9 cellular contexts compared by ENCODE assay signal in genomic region chr15:77002954-77003912, GRCh38. TPM values are rescaled to one million over a fixed set of nuclear protein-coding genes. Genes with fewer than 3 reads are reported as not detected.
DNase-seq lines count a peak whose midpoint lies in the region; ATAC-seq lines count a peak whose summit lies in the region.
"Had no signal": no experiment of that assay in that cellular context is flagged by ENCODE, and none has a peak within 500 bp of the region (broad histone marks: within the 10 kb centered on the region; RNA-seq: fewer than 3 reads in every experiment).

No MANE protein-coding gene starts in this region.

- 75% methylated on average over 16 of the region's 16 CpGs for WGBS in right cardiac atrium

- H3K4me3 Mint-ChIP-seq in activated CD4-positive, alpha-beta memory T cell treated with anti-CD3 and anti-CD28 coated beads for 36 hours = peak overlapping the region; percentile 45

- DNase-seq in GM19240 (ENCODE audit: insufficient read length, low spot score) = peak; percentile 53
- DNase-seq in activated CD4-positive, alpha-beta memory T cell treated with anti-CD3 and anti-CD28 coated beads for 36 hours = peak; percentile 91
- DNase-seq in right cardiac atrium = peak; percentile 45 to 80 (median 73)
- DNase-seq in stimulated activated CD8-positive, alpha-beta memory T cell treated with anti-CD3 and anti-CD28 coated beads, Interleukin-7, amount 100 ng/mL, for 4 hours (ENCODE audit: low read depth in 2 of 2) = peak; percentile 60 to 73
- no peak for DNase-seq in cerebellum (ENCODE audit: low spot score)
- DNase-seq in SW 1271 (lab: John Stamatoyannopoulos, UW) = no peak
- no peak for DNase-seq in NCI-H226

- no peaks in the 10 kb centered on the region for H3K9me3 Mint-ChIP-seq in activated CD4-positive, alpha-beta memory T cell treated with anti-CD3 and anti-CD28 coated beads for 36 hours

- peak; percentile 70 for ATAC-seq in HG03378 (IDR thresholded peaks at IDR 0.05; ENCODE audit: unreplicated experiment)
- peak; percentile 66 to 72 for ATAC-seq in right cardiac atrium

- H3K27me3 Mint-ChIP-seq in activated CD4-positive, alpha-beta memory T cell treated with anti-CD3 and anti-CD28 coated beads for 36 hours = no peaks in the 10 kb centered on the region

- H3K36me3 Mint-ChIP-seq in activated CD4-positive, alpha-beta memory T cell treated with anti-CD3 and anti-CD28 coated beads for 36 hours = peaks cover 49% of the 10 kb centered on the region

- CTCF ChIA-PET in activated CD4-positive, alpha-beta memory T cell treated with anti-CD3 and anti-CD28 coated beads for 36 hours (lab: Charles Lee) = interaction anchor here (0.9 to 2.3 kb wide), 2 partner anchors 10 to 29 kb away, joined by 3 to 12 read pairs; no protein-coding TSS in a partner anchor

- peak overlapping the region; percentile 20 for H3K27ac ChIP-seq in right cardiac atrium (ENCODE audit: low read length)

- H3K4me1 Mint-ChIP-seq in activated CD4-positive, alpha-beta memory T cell treated with anti-CD3 and anti-CD28 coated beads for 36 hours (ENCODE audit: low read depth) = peaks cover 91% of the 10 kb centered on the region

- H3K27me3 ChIP-seq in right cardiac atrium (ENCODE audit: control insufficient read depth, insufficient read depth) = no peaks in the 10 kb centered on the region

- no peaks in the 10 kb centered on the region for H3K4me1 ChIP-seq in right cardiac atrium (ENCODE audit: control insufficient read depth, insufficient read depth, low read length)

- intact Hi-C loops in activated CD4-positive, alpha-beta memory T cell treated with anti-CD3 and anti-CD28 coated beads for 36 hours (cut with micrococcal nuclease) = loop anchor here (1.0 kb wide), 3 partner anchors 9 to 15 kb away; no protein-coding TSS in a partner anchor
- intact Hi-C loops in right cardiac atrium (cut with DNase I) = no loop called here

- H3K27ac Mint-ChIP-seq in activated CD4-positive, alpha-beta memory T cell treated with anti-CD3 and anti-CD28 coated beads for 36 hours = peak overlapping the region; percentile 85

- H3K9me3 ChIP-seq in right cardiac atrium (ENCODE audit: control insufficient read depth, low read length) = no peaks in the 10 kb centered on the region

- H3K4me3 ChIP-seq in right cardiac atrium (ENCODE audit: low read length) = no peak overlapping the region

- POLR2A ChIA-PET in activated CD4-positive, alpha-beta memory T cell treated with anti-CD3 and anti-CD28 coated beads for 36 hours (lab: Charles Lee) = interaction anchor here (0.7 to 1.8 kb wide), 4 partner anchors 10 to 20 kb away, joined by 4 to 11 read pairs (median 7); no protein-coding TSS in a partner anchor

RNA-seq across cellular contexts. Expression of gene PSTPIP1, which starts 8.3 kb away (rescaled TPM):
- 100 to 1,000 TPM; 155 to 164 TPM for total RNA-seq in activated CD4-positive, alpha-beta memory T cell treated with anti-CD3 and anti-CD28 coated beads for 36 hours
- total RNA-seq in right cardiac atrium (1 to 10 TPM; 2.9 to 6.0 (median 5.5) TPM), cerebellum (0.27 TPM)
- polyA plus RNA-seq in right cardiac atrium = 1.9 TPM
- total RNA-seq: endothelial cell of umbilical vein had no signal
- polyA plus RNA-seq: endothelial cell of umbilical vein had no signal

Comparison
In these comparisons a context has a peak if more than half of its experiments do, and no peak if none do; other contexts are left out.
1. DNase-seq: peak in GM19240 (single experiment), activated CD4-positive, alpha-beta memory T cell treated with anti-CD3 and anti-CD28 coated beads for 36 hours (single experiment), right cardiac atrium (3 of 3) and stimulated activated CD8-positive, alpha-beta memory T cell treated with anti-CD3 and anti-CD28 coated beads, Interleukin-7, amount 100 ng/mL, for 4 hours (2 of 2); none in cerebellum (single experiment), SW 1271 (0 of 2) and NCI-H226 (single experiment).
2. RNA of gene PSTPIP1, which starts 8.3 kb away (total RNA-seq): 155 to 164 TPM in activated CD4-positive, alpha-beta memory T cell treated with anti-CD3 and anti-CD28 coated beads for 36 hours; 2.9 to 6.0 TPM in right cardiac atrium and 0.27 TPM in cerebellum (single experiment); every median in the first group is over 10 times any median in the second.